17 cellular contexts compared by ENCODE assay signal in genomic region chr7:81154565-81154964, GRCh38.
"Had no signal": no experiment of that assay in that cellular context is flagged by ENCODE, and none has a peak within 500 bp of the region (broad histone marks: within the 10 kb centered on the region; RNA-seq: fewer than 3 reads in every experiment).

No MANE protein-coding gene starts in this region.

- DNase-seq: activated CD4-positive, alpha-beta T cell treated with anti-CD3 and anti-CD28 coated beads, Interleukin-2, amount 10 ng/mL, durations not matched to agents 7 days and 5 days; activated CD4-positive, CD25-positive, alpha-beta regulatory T cell; activated CD8-positive, alpha-beta T cell treated with anti-CD3 and anti-CD28 coated beads, Interleukin-2, amount 10 ng/mL, durations not matched to agents 7 days and 5 days; activated naive CD4-positive, alpha-beta T cell treated with Interleukin-2 at 50 U/mL for 16 hours; activated naive CD8-positive, alpha-beta T cell treated with anti-CD3 and anti-CD28 coated beads, Interleukin-2, amount 10 ng/mL, durations not matched to agents 7 days and 5 days; activated T-cell treated with anti-CD3 and anti-CD28 coated beads, Interleukin-2, amount 50 U/mL, for 24 hours; amygdala; body of pancreas; dermis blood vessel endothelial cell; effector memory CD4-positive, alpha-beta T cell; left cardiac atrium; lower lobe of right lung; stimulated activated CD4-positive, alpha-beta T cell treated with anti-CD3 and anti-CD28 coated beads, Interleukin-2, amount 100 ng/mL, for 48 hours; stomach; T-helper 17 cell; upper lobe of right lung had no signal

- H3K4me1 ChIP-seq: lower lobe of right lung, upper lobe of right lung had no signal

- H3K9me3 Mint-ChIP-seq: activated CD4-positive, alpha-beta T cell treated with anti-CD3 and anti-CD28 coated beads, Interleukin-2, amount 10 ng/mL, durations not matched to agents 7 days and 5 days; activated naive CD8-positive, alpha-beta T cell treated with anti-CD3 and anti-CD28 coated beads, Interleukin-2, amount 10 ng/mL, durations not matched to agents 7 days and 5 days; activated T-helper 2 cell treated with anti-CD3 and anti-CD28 coated beads, Interferon-gamma antibody, Interleukin-2, Interleukin-4, amounts not matched to agents 10 μg/mL and 5 μg/mL and 100 μg/mL, durations not matched to agents 14 hours and 24 hours and 36 hours had no signal

- H3K4me3 Mint-ChIP-seq: activated CD4-positive, alpha-beta T cell treated with anti-CD3 and anti-CD28 coated beads, Interleukin-2, amount 10 ng/mL, durations not matched to agents 7 days and 5 days; activated CD8-positive, alpha-beta T cell treated with anti-CD3 and anti-CD28 coated beads, Interleukin-2, amount 10 ng/mL, durations not matched to agents 7 days and 5 days; activated naive CD8-positive, alpha-beta T cell treated with anti-CD3 and anti-CD28 coated beads, Interleukin-2, amount 10 ng/mL, durations not matched to agents 7 days and 5 days; activated T-cell treated with anti-CD3 and anti-CD28 coated beads, Interleukin-2, amount 50 U/mL, for 24 hours; T-helper 17 cell had no signal

- H3K9me3 ChIP-seq: body of pancreas, lower lobe of right lung, stomach, upper lobe of right lung had no signal

- H3K36me3 Mint-ChIP-seq: activated naive CD8-positive, alpha-beta T cell treated with anti-CD3 and anti-CD28 coated beads, Interleukin-2, amount 10 ng/mL, durations not matched to agents 7 days and 5 days had no signal

- H3K27ac Mint-ChIP-seq: activated CD4-positive, alpha-beta T cell treated with anti-CD3 and anti-CD28 coated beads, Interleukin-2, amount 10 ng/mL, durations not matched to agents 7 days and 5 days; activated CD8-positive, alpha-beta T cell treated with anti-CD3 and anti-CD28 coated beads, Interleukin-2, amount 10 ng/mL, durations not matched to agents 7 days and 5 days; activated naive CD8-positive, alpha-beta T cell treated with anti-CD3 and anti-CD28 coated beads, Interleukin-2, amount 10 ng/mL, durations not matched to agents 7 days and 5 days; activated T-cell treated with anti-CD3 and anti-CD28 coated beads, Interleukin-2, amount 50 U/mL, for 24 hours; activated T-helper 2 cell treated with anti-CD3 and anti-CD28 coated beads, Interferon-gamma antibody, Interleukin-2, Interleukin-4, amounts not matched to agents 10 μg/mL and 5 μg/mL and 100 μg/mL, durations not matched to agents 14 hours and 24 hours and 36 hours; T-helper 17 cell had no signal

- H3K4me1 Mint-ChIP-seq: activated CD4-positive, alpha-beta T cell treated with anti-CD3 and anti-CD28 coated beads, Interleukin-2, amount 10 ng/mL, durations not matched to agents 7 days and 5 days; activated naive CD8-positive, alpha-beta T cell treated with anti-CD3 and anti-CD28 coated beads, Interleukin-2, amount 10 ng/mL, durations not matched to agents 7 days and 5 days; T-helper 17 cell had no signal

- H3K27ac ChIP-seq: lower lobe of right lung, stomach, upper lobe of right lung had no signal

- H3K27me3 Mint-ChIP-seq: activated CD4-positive, alpha-beta T cell treated with anti-CD3 and anti-CD28 coated beads, Interleukin-2, amount 10 ng/mL, durations not matched to agents 7 days and 5 days; activated T-cell treated with anti-CD3 and anti-CD28 coated beads, Interleukin-2, amount 50 U/mL, for 24 hours; T-helper 17 cell had no signal

- ATAC-seq: activated CD8-positive, alpha-beta T cell treated with anti-CD3 and anti-CD28 coated beads, Interleukin-2, amount 10 ng/mL, durations not matched to agents 7 days and 5 days; body of pancreas; left cardiac atrium; lower lobe of right lung; T-helper 17 cell; upper lobe of right lung had no signal

- H3K4me3 ChIP-seq: body of pancreas, lower lobe of right lung, stomach, upper lobe of right lung had no signal

- H3K27me3 ChIP-seq: body of pancreas, stomach, upper lobe of right lung had no signal

- H3K36me3 ChIP-seq: lower lobe of right lung, stomach, upper lobe of right lung had no signal
